Comparison of ENCODE assay signal across 13 cellular contexts in genomic region chr11:2208691-2209369, GRCh38. TPM values are rescaled to one million over a fixed set of nuclear protein-coding genes. Genes with fewer than 3 reads are reported as not detected.
DNase-seq lines count a peak whose midpoint lies in the region; ATAC-seq, FAIRE-seq and TF ChIP-seq lines count a peak whose summit lies in the region.
"Had no signal": no experiment of that assay in that cellular context is flagged by ENCODE, and none has a peak within 500 bp of the region (broad histone marks: within the 10 kb centered on the region; RNA-seq: fewer than 3 reads in every experiment).

No MANE protein-coding gene starts in this region.

- intact Hi-C loops in PC-3 (cut with micrococcal nuclease), result no loop called here
- intact Hi-C loops in pancreas (cut with DNase I), result loop anchor here in 1 of 3 donors (5.0 kb wide), 1 partner anchor 73 kb away; no protein-coding TSS in a partner anchor

- BruUV-seq in PC-3 (replicated peaks; lab: Mats Ljungman, UMichigan), result no TSS peak

- WGBS in pancreas, 2 donors, result 52 to 53% methylated on average over 22 to 24 of the region's 24 CpGs

- H3K79me2 ChIP-seq in GM23338 (replicated peaks; ENCODE audit: insufficient read depth), result no peaks in the 10 kb centered on the region
- H3K79me2 ChIP-seq in PC-3 (ENCODE audit: low read length), result no peaks in the 10 kb centered on the region
- H3K79me2 ChIP-seq: parathyroid adenoma had no signal

- H3K27ac Mint-ChIP-seq in GM23338, result no peak overlapping the region

- no peak overlapping the region for H2AFZ ChIP-seq in GM23338
- no peak overlapping the region for H2AFZ ChIP-seq in PC-3 (ENCODE audit: low read length)
- H2AFZ ChIP-seq: parathyroid adenoma had no signal

- peaks cover 16% of the 10 kb centered on the region for H3K27me3 Mint-ChIP-seq in GM23338 (ENCODE audit: insufficient read depth, low read depth, poor library complexity)

- H3K4me3 ChIP-seq in GM23338 (no peak overlapping the region), PC-3 (ENCODE audit: low read length) (no peak overlapping the region), pancreas (no peak overlapping the region)
- H3K4me3 ChIP-seq: ascending aorta had no signal

- H3K9ac ChIP-seq in PC-3 (ENCODE audit: low read length), result no peak overlapping the region
- H3K9ac ChIP-seq: parathyroid adenoma had no signal

- H3K4me3 Mint-ChIP-seq in GM23338, result no peak overlapping the region

- TF ChIP-seq CTCF in GM23338 (conservative IDR thresholded peaks at IDR 0.05; ENCODE audit: low read depth in 2 of 2) (peak; percentile 18 to 25; a peak in 2 of 4 replicates), PC-3 (conservative IDR thresholded peaks at IDR 0.05; ENCODE audit: low read depth, low read length) (no peak; the same call in 1 of the 2 replicates), foreskin keratinocyte (conservative IDR thresholded peaks at IDR 0.05) (no peak), pancreas (IDR thresholded peaks at IDR 0.05) (peak in 2 of 4 donors; percentile 8 to 28)

- H4K20me1 ChIP-seq in GM23338 (replicated peaks; ENCODE audit: insufficient read depth) (no peaks in the 10 kb centered on the region), PC-3 (ENCODE audit: low read length) (no peaks in the 10 kb centered on the region)

- no peaks in the 10 kb centered on the region for H3K36me3 ChIP-seq in GM23338 (ENCODE audit: insufficient read depth)
- H3K36me3 ChIP-seq in PC-3 (ENCODE audit: low read depth, low read length), result no peaks in the 10 kb centered on the region
- no peaks in the 10 kb centered on the region for H3K36me3 ChIP-seq in pancreas
- H3K36me3 ChIP-seq: ascending aorta had no signal

- peaks cover 9% of the 10 kb centered on the region; the same call in 1 of the 2 replicates for H3K4me1 ChIP-seq in GM23338 (ENCODE audit: insufficient read depth)
- H3K4me1 ChIP-seq in PC-3 (ENCODE audit: insufficient read depth, low read length), result no peaks in the 10 kb centered on the region
- no peaks in the 10 kb centered on the region for H3K4me1 ChIP-seq in foreskin keratinocyte
- peaks cover 0 to 12% (median 10%) of the 10 kb centered on the region in 3 donors for H3K4me1 ChIP-seq in pancreas
- H3K4me1 ChIP-seq: ascending aorta, parathyroid adenoma had no signal

- POLR2A ChIA-PET in PC-3 (lab: Charles Lee; ENCODE audit: unreplicated experiment), result no interaction called here

- CTCF ChIA-PET in PC-3 (lab: Charles Lee), result no interaction called here

- ATAC-seq in GM23338 (peak; percentile 64), PC-3 (peak; percentile 65), foreskin keratinocyte (peak; percentile 15), pancreas (peak; percentile 53 to 70 (median 61)), HG02970 (IDR thresholded peaks at IDR 0.05; ENCODE audit: low FRiP score, unreplicated experiment) (no peak)

- H3K36me3 Mint-ChIP-seq in GM23338 (ENCODE audit: low read depth), result no peaks in the 10 kb centered on the region

- H3K27me3 ChIP-seq in GM23338 (ENCODE audit: insufficient read depth), result no peaks in the 10 kb centered on the region
- H3K27me3 ChIP-seq in PC-3 (ENCODE audit: low read length), result no peaks in the 10 kb centered on the region
- peaks cover 29% of the 10 kb centered on the region for H3K27me3 ChIP-seq in foreskin keratinocyte
- no peaks in the 10 kb centered on the region for H3K27me3 ChIP-seq in pancreas
- H3K27me3 ChIP-seq: ascending aorta had no signal

- H3F3A ChIP-seq in GM23338 (replicated peaks; ENCODE audit: low read depth), result no peaks in the 10 kb centered on the region
- no peaks in the 10 kb centered on the region for H3F3A ChIP-seq in PC-3 (ENCODE audit: low read length, unreplicated experiment)

- peak; percentile 39 for DNase-seq in GM23338 (ENCODE audit: low spot score)
- peak; percentile 9 for DNase-seq in PC-3
- no peak for DNase-seq in foreskin keratinocyte
- peak; percentile 41 to 90 (median 70) for DNase-seq in pancreas
- no peak for DNase-seq in NOMO-1 (lab: John Stamatoyannopoulos, UW; ENCODE audit: unreplicated experiment in 2 of 2)
- DNase-seq in RCC 7860 (ENCODE audit: low spot score), result no peak
- DNase-seq in epidermal melanocyte (ENCODE audit: insufficient read length, low spot score), result no peak
- DNase-seq: GDM1, NCI-H2171 had no signal

- peaks cover 13% of the 10 kb centered on the region for H3K4me1 Mint-ChIP-seq in GM23338

- no peak for FAIRE-seq in pancreas (lab: Jason Lieb, UNC)
- no peak for FAIRE-seq in RCC 7860 (lab: Jason Lieb, UNC)

- peaks cover 3% of the 10 kb centered on the region; the same call in 1 of the 3 replicates for H3K9me3 Mint-ChIP-seq in GM23338

- H3K9me3 ChIP-seq in PC-3 (ENCODE audit: low read length) (no peaks in the 10 kb centered on the region), pancreas (no peaks in the 10 kb centered on the region)
- H3K9me3 ChIP-seq: ascending aorta had no signal

- no peaks in the 10 kb centered on the region for H3K9me2 ChIP-seq in GM23338 (ENCODE audit: insufficient read depth)
- H3K9me2 ChIP-seq in PC-3 (replicated peaks; ENCODE audit: low read length), result no peaks in the 10 kb centered on the region

- H3K27ac ChIP-seq in GM23338 (ENCODE audit: low read depth) (no peak overlapping the region), PC-3 (ENCODE audit: low read length) (no peak overlapping the region), foreskin keratinocyte (no peak overlapping the region), pancreas (peak overlapping the region in 2 of 4 donors; percentile 5 to 17)
- H3K27ac ChIP-seq: ascending aorta, parathyroid adenoma had no signal

- H3K4me2 ChIP-seq in GM23338 (no peak overlapping the region), PC-3 (ENCODE audit: low read length) (no peak overlapping the region)

TF ChIP-seq in GM23338, 12 proteins besides CTCF, POLR2A, EP300 and RAD21:
- TF ChIP-seq NANOG (IDR thresholded peaks at IDR 0.05; ENCODE audit: borderline replicate concordance) (no peak), JUNB (IDR thresholded peaks at IDR 0.05; ENCODE audit: unreplicated experiment) (no peak), ETS1 (IDR thresholded peaks at IDR 0.05) (no peak), EZH2 (IDR thresholded peaks at IDR 0.05; ENCODE audit: low read depth, unreplicated experiment) (no peak), ZNF114 (CRISPR knock-in tag; IDR thresholded peaks at IDR 0.05) (no peak), ZNF331 (CRISPR knock-in tag; IDR thresholded peaks at IDR 0.05; ENCODE audit: low read depth) (no peak), STAT1 (IDR thresholded peaks at IDR 0.05; ENCODE audit: unreplicated experiment) (no peak), EZH2phosphoT487 (IDR thresholded peaks at IDR 0.05; ENCODE audit: unreplicated experiment) (no peak)

RNA-seq across cellular contexts. Expression of gene TH, which starts 37.2 kb away (rescaled TPM):
- not detected in 2 replicates for total RNA-seq in GM23338 (2014; rRNA removed; shearing (Covaris generic))
- polyA plus RNA-seq in GM23338 (2016; fragmentation: Nextera tagmentation; extraction: Ambion mirVana) (0.34 TPM in 1 of 2 replicates, not detected in the other), foreskin keratinocyte (3.6 and 3.7 TPM in 2 replicates), pancreas (1 to 10 TPM in 1 of 2 donors, under 1 TPM in 1; 0.49 to 2.5 TPM)
- total RNA-seq in PC-3 (2014; rRNA removed) (8.3 and 11.2 TPM in 2 replicates), foreskin keratinocyte (2.0 and 2.9 TPM in 2 replicates), pancreas (under 1 TPM in 4 of 6 donors, not detected in 2; 0.19 to 0.55 (median 0.22) TPM)
- total RNA-seq: ascending aorta had no signal

RNA-seq across cellular contexts. Expression of gene INS, which starts 47.8 kb away (rescaled TPM):
- total RNA-seq in GM23338 (2014; rRNA removed; shearing (Covaris generic)), result not detected in 2 replicates
- not detected in 2 replicates for polyA plus RNA-seq in GM23338 (2016; fragmentation: Nextera tagmentation; extraction: Ambion mirVana)
- total RNA-seq in PC-3 (2014; rRNA removed), result not detected in 2 replicates
- not detected in 2 replicates for total RNA-seq in foreskin keratinocyte
- polyA plus RNA-seq in foreskin keratinocyte, result not detected in 2 replicates
- over 10,000 TPM in 1 of 6 donors, 1,000 to 10,000 TPM in 5; 1,425 to 13,046 (median 4,747) TPM for total RNA-seq in pancreas
- polyA plus RNA-seq in pancreas, result over 10,000 TPM; 71,280 to 145,342 TPM
- total RNA-seq: ascending aorta, glomerular endothelial cell had no signal

Comparison
In these comparisons a context has a peak if more than half of its experiments do, and no peak if none do; other contexts are left out.
1. DNase-seq: peak in GM23338 (single experiment), PC-3 (single experiment) and pancreas (6 of 6); none in foreskin keratinocyte (0 of 2), NOMO-1 (0 of 2), RCC 7860 (single experiment) and epidermal melanocyte (single experiment).
2. CTCF ChIP-seq: peak in GM23338 (2 of 2); none in PC-3 (single experiment) and foreskin keratinocyte (single experiment).
3. RNA of gene INS, which starts 47.8 kb away (total RNA-seq): 1,425 to 13,046 TPM in pancreas; not detected in GM23338, not detected in PC-3 and not detected in foreskin keratinocyte; every median in the first group is over 1,000 times any median in the second.